Comparison of ENCODE assay signal across 8 cellular contexts in the genomic region with DNA sequence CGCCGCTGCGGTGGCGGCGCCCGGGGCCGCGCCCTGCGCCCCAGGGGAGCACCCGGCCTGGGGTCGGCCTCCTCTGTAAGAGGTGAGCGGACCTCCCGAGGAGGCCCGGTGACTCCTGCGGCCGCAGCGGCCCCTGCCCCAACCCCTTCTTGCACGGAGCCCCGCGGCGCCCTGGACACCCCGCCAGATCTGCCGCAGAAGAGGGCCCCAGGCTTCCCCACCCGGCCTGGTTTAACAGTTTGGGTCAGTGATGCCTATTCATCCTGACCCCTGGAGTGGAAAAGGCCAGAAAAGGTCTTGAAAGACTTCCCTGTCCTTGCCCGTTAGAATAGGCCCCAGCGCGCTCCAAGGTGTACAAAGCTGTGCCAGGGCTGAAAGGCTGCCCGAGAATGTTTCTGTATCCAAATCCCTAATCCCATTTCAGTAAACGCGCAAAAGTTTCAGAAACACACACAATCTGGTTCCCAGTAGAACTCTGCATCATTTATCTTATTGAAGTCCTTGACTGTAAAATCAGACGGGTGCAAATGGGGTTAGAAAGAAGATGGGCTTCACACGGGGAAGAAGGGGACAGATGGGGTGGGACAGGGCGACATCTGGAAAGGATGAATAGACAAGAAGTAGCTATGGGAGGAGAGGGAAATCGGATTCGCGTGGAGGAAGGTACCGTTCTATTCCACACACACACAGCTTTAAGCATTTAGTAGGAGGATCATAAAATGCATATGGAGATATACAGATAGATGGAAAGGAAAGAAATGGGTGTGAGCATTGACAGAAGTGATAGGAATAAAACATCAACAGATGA.
A peak's percentile ranks its signal among the peaks of the same experiment; 100 is the strongest.
DNase-seq lines count a peak whose midpoint lies in the region; ATAC-seq and TF ChIP-seq lines count a peak whose summit lies in the region.

No MANE protein-coding gene starts in this region.

- no peak for TF ChIP-seq POLR2A in NB4 (IDR thresholded peaks at IDR 0.05; ENCODE audit: extremely low read depth, insufficient read length)

- peaks cover 7% of the 10 kb centered on the region for H3K36me3 Mint-ChIP-seq in stimulated activated effector memory CD8-positive, alpha-beta T cell treated with anti-CD3 and anti-CD28 coated beads, Interleukin-12 subunit alpha, Interleukin-12 subunit beta, amount 100 ng/mL, for 72 hours

- peak overlapping the region; percentile 74 for H3K4me3 ChIP-seq in GM06990 (replicated peaks; ENCODE audit: low read depth, low read length)
- peak overlapping the region; percentile 54 for H3K4me3 ChIP-seq in NB4 (ENCODE audit: low read depth, low read length)
- peak overlapping the region; percentile 32 for H3K4me3 ChIP-seq in astrocyte of the cerebellum (ENCODE audit: low read depth, low read length)

- peak overlapping the region; percentile 84 for H3K4me3 Mint-ChIP-seq in stimulated activated effector memory CD8-positive, alpha-beta T cell treated with anti-CD3 and anti-CD28 coated beads, Interleukin-12 subunit alpha, Interleukin-12 subunit beta, amount 100 ng/mL, for 72 hours

- DNase-seq in GM06990 (ENCODE audit: extremely low read depth, insufficient read length) = no peak
- no peak for DNase-seq in NB4 (ENCODE audit: low read depth)
- DNase-seq in astrocyte of the cerebellum (ENCODE audit: low read depth) = no peak
- DNase-seq in inferior parietal cortex (ENCODE audit: extremely low spot score) = peak; percentile 53
- no peak for DNase-seq in stimulated activated effector memory CD8-positive, alpha-beta T cell treated with anti-CD3 and anti-CD28 coated beads, Interleukin-12 subunit alpha, Interleukin-12 subunit beta, amount 100 ng/mL, for 72 hours (ENCODE audit: low spot score in 2 of 2)
- no peak for DNase-seq in AML-193 (lab: John Stamatoyannopoulos, UW)

- ATAC-seq in stimulated activated effector memory CD8-positive, alpha-beta T cell treated with anti-CD3 and anti-CD28 coated beads, Interleukin-12 subunit alpha, Interleukin-12 subunit beta, amount 100 ng/mL, for 72 hours = no peak
- ATAC-seq in GM19328 (IDR thresholded peaks at IDR 0.05; ENCODE audit: unreplicated experiment) (no peak), GM21786 (IDR thresholded peaks at IDR 0.05; ENCODE audit: unreplicated experiment) (no peak)

- in situ Hi-C loops in astrocyte of the cerebellum (cut with HindIII; ENCODE audit: low sequenced_read_pairs) = no loop called here

- H3K9me3 Mint-ChIP-seq in stimulated activated effector memory CD8-positive, alpha-beta T cell treated with anti-CD3 and anti-CD28 coated beads, Interleukin-12 subunit alpha, Interleukin-12 subunit beta, amount 100 ng/mL, for 72 hours = no peaks in the 10 kb centered on the region

- no peaks in the 10 kb centered on the region for H3K36me3 ChIP-seq in GM06990 (ENCODE audit: control insufficient read depth, insufficient read depth, low read length)

- peak overlapping the region; percentile 94 for H3K27ac Mint-ChIP-seq in stimulated activated effector memory CD8-positive, alpha-beta T cell treated with anti-CD3 and anti-CD28 coated beads, Interleukin-12 subunit alpha, Interleukin-12 subunit beta, amount 100 ng/mL, for 72 hours

- no peak for TF ChIP-seq CTCF in GM06990 (IDR thresholded peaks at IDR 0.05; ENCODE audit: insufficient read depth, low read length, poor library complexity, severe bottlenecking)
- TF ChIP-seq CTCF in NB4 (IDR thresholded peaks at IDR 0.05; ENCODE audit: low read depth, low read length) = no peak
- no peak for TF ChIP-seq CTCF in astrocyte of the cerebellum (IDR thresholded peaks at IDR 0.05; ENCODE audit: low read depth, low read length, missing control alignments)

- H3K27me3 ChIP-seq in GM06990 (replicated peaks; ENCODE audit: control insufficient read depth, insufficient read depth, low read length) = no peaks in the 10 kb centered on the region

- H3K4me1 Mint-ChIP-seq in stimulated activated effector memory CD8-positive, alpha-beta T cell treated with anti-CD3 and anti-CD28 coated beads, Interleukin-12 subunit alpha, Interleukin-12 subunit beta, amount 100 ng/mL, for 72 hours = peaks cover 7% of the 10 kb centered on the region
